Comparison of ENCODE assay signal across 1 cellular context in the genomic region with DNA sequence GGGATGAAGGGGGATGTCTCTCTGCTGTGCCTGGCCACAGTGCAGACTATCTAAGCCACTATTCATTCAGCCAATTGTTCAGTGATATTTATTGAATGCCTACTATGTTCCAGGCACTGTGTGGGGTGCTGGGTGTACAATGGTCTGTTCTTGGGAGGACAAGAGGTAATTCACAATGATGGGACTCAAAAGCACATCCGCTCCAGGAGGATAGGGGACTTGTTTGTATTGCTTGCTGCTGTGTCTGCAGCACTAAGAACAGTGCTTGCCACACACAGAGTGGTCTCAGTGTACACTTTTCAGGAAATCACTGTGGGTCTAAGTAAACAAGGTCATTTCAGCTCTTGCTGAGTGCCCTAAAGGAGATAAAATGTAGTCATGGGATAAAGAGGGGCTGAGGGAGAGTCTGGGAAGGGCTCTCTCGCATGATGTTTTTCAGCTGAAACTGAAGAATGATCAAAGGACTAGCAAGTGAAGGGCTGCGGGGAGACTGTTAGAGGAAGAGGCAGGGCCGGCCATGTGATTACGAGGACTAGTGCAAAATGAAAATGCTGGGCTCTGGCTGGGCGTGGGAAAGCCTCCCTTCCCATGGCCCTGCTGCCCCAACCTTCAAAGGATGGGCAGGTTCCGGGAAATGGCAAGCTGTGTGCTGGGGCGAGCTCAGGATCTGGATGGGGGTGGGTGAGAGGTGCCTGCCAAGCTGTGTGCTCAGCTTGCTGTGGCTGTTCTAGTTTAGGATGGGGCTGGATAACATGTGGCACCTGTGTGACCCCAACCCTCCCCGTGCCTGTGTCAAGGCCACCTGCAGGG.
TF ChIP-seq lines count a peak whose summit lies in the region.

No MANE protein-coding gene starts in this region.

TF ChIP-seq in GM23338, 12 proteins besides CTCF, POLR2A, EP300 and RAD21 (continued from another document):
- TF ChIP-seq, protein P1, sequence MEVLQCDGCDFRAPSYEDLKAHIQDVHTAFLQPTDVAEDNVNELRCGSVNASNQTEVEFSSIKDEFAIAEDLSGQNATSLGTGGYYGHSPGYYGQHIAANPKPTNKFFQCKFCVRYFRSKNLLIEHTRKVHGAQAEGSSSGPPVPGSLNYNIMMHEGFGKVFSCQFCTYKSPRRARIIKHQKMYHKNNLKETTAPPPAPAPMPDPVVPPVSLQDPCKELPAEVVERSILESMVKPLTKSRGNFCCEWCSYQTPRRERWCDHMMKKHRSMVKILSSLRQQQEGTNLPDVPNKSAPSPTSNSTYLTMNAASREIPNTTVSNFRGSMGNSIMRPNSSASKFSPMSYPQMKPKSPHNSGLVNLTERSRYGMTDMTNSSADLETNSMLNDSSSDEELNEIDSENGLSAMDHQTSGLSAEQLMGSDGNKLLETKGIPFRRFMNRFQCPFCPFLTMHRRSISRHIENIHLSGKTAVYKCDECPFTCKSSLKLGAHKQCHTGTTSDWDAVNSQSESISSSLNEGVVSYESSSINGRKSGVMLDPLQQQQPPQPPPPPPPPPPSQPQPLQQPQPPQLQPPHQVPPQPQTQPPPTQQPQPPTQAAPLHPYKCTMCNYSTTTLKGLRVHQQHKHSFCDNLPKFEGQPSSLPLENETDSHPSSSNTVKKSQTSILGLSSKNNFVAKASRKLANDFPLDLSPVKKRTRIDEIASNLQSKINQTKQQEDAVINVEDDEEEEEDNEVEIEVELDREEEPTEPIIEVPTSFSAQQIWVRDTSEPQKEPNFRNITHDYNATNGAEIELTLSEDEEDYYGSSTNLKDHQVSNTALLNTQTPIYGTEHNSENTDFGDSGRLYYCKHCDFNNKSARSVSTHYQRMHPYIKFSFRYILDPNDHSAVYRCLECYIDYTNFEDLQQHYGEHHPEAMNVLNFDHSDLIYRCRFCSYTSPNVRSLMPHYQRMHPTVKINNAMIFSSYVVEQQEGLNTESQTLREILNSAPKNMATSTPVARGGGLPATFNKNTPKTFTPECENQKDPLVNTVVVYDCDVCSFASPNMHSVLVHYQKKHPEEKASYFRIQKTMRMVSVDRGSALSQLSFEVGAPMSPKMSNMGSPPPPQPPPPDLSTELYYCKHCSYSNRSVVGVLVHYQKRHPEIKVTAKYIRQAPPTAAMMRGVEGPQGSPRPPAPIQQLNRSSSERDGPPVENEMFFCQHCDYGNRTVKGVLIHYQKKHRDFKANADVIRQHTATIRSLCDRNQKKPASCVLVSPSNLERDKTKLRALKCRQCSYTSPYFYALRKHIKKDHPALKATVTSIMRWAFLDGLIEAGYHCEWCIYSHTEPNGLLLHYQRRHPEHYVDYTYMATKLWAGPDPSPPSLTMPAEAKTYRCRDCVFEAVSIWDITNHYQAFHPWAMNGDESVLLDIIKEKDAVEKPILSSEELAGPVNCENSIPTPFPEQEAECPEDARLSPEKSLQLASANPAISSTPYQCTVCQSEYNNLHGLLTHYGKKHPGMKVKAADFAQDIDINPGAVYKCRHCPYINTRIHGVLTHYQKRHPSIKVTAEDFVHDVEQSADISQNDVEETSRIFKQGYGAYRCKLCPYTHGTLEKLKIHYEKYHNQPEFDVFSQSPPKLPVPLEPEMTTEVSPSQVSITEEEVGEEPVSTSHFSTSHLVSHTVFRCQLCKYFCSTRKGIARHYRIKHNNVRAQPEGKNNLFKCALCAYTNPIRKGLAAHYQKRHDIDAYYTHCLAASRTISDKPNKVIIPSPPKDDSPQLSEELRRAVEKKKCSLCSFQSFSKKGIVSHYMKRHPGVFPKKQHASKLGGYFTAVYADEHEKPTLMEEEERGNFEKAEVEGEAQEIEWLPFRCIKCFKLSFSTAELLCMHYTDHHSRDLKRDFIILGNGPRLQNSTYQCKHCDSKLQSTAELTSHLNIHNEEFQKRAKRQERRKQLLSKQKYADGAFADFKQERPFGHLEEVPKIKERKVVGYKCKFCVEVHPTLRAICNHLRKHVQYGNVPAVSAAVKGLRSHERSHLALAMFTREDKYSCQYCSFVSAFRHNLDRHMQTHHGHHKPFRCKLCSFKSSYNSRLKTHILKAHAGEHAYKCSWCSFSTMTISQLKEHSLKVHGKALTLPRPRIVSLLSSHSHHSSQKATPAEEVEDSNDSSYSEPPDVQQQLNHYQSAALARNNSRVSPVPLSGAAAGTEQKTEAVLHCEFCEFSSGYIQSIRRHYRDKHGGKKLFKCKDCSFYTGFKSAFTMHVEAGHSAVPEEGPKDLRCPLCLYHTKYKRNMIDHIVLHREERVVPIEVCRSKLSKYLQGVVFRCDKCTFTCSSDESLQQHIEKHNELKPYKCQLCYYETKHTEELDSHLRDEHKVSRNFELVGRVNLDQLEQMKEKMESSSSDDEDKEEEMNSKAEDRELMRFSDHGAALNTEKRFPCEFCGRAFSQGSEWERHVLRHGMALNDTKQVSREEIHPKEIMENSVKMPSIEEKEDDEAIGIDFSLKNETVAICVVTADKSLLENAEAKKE (CRISPR knock-in tag; IDR thresholded peaks at IDR 0.05): no peak
- TF ChIP-seq CREB1 (CRISPR knock-in tag; IDR thresholded peaks at IDR 0.05; ENCODE audit: low read depth) (no peak), EZH2 (IDR thresholded peaks at IDR 0.05; ENCODE audit: low read depth, unreplicated experiment) (no peak), JUNB (IDR thresholded peaks at IDR 0.05; ENCODE audit: unreplicated experiment) (no peak), NANOG (IDR thresholded peaks at IDR 0.05; ENCODE audit: borderline replicate concordance) (no peak), POLR2AphosphoS5 (IDR thresholded peaks at IDR 0.05; ENCODE audit: low read depth) (no peak), STAT1 (IDR thresholded peaks at IDR 0.05; ENCODE audit: unreplicated experiment) (no peak)
- TF ChIP-seq, protein P2, sequence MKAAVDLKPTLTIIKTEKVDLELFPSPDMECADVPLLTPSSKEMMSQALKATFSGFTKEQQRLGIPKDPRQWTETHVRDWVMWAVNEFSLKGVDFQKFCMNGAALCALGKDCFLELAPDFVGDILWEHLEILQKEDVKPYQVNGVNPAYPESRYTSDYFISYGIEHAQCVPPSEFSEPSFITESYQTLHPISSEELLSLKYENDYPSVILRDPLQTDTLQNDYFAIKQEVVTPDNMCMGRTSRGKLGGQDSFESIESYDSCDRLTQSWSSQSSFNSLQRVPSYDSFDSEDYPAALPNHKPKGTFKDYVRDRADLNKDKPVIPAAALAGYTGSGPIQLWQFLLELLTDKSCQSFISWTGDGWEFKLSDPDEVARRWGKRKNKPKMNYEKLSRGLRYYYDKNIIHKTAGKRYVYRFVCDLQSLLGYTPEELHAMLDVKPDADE (IDR thresholded peaks at IDR 0.05): no peak
